In genomic region chr3:107367353-107367752, GRCh38 we compare ENCODE assay signal across 1 cellular context.
A peak's percentile ranks its signal among the peaks of the same experiment; 100 is the strongest.
TF ChIP-seq lines count a peak whose summit lies in the region.

No MANE protein-coding gene starts in this region.

TF ChIP-seq in IMR-90, 13 proteins besides CTCF, POLR2A, EP300 and RAD21 (continued from another document):
- TF ChIP-seq NFE2L2 (IDR thresholded peaks at IDR 0.05; ENCODE audit: low read depth, low read length) (peak; percentile 94), RFX5 (IDR thresholded peaks at IDR 0.05; ENCODE audit: low read depth, low read length) (no peak), RCOR1 (IDR thresholded peaks at IDR 0.05; ENCODE audit: insufficient replicate concordance, low read length) (no peak), CEBPB (IDR thresholded peaks at IDR 0.05; ENCODE audit: low read depth, low read length) (no peak), FOS (IDR thresholded peaks at IDR 0.05; ENCODE audit: low read depth, low read length) (peak; percentile 85), CHD1 (IDR thresholded peaks at IDR 0.05; ENCODE audit: low read depth, low read length) (no peak), MAZ (IDR thresholded peaks at IDR 0.05; ENCODE audit: borderline replicate concordance, low read depth, low read length) (no peak), USF2 (IDR thresholded peaks at IDR 0.05; ENCODE audit: low read depth, low read length) (no peak)
